ENCODE assay signal across 8 cellular contexts in the genomic region with DNA sequence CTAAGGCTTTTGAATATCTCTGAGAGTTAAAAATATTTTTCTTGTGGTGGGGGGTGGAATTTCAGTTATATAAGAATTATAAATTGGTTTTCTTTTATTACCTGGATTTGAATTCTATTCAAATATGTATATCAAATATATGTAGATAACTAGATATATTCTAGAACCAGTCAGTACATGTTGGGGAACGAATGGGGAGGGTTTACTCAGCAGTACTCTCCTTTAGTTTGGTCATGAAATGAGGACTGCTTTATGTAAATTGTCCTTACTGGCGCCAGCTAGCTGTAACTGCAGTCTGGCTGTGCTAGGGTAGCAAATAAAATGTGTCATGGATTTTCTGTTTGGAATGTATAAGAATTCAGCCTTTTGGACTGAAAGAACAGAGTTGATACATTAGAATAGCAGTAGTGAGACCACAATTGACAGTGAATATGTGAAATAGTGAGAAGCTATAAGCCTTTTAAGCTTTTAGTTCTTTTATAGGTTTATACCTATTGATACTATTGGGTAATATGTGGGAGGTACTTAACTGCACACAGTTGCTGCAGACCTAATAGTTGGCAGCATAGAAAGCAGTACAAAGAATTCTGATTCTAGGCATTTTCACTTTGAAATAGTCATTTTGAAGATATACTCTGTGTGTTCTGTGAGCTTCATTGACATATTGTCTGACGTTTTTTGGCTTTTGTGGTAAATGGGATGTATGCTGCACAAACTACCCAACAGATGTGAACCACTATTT. TPM values are rescaled to one million over a fixed set of nuclear protein-coding genes. Genes with fewer than 3 reads are reported as not detected.
A peak's percentile ranks its signal among the peaks of the same experiment; 100 is the strongest.
DNase-seq lines count a peak whose midpoint lies in the region; ATAC-seq, FAIRE-seq and TF ChIP-seq lines count a peak whose summit lies in the region.

No MANE protein-coding gene starts in this region.

- no peak overlapping the region for H3K18ac ChIP-seq in H1 (ENCODE audit: extremely low read depth, low read length)

- no peak overlapping the region for H2BK20ac ChIP-seq in H1 (ENCODE audit: low read length)

- no peak overlapping the region for H3K14ac ChIP-seq in H1 (ENCODE audit: insufficient read length)

- H4K20me1 ChIP-seq in H1 (replicated peaks in 1 of 2; ENCODE audit: control insufficient read depth in 1 of 2, insufficient read depth in 2 of 2, low read length in 2 of 2) = peaks cover 3 to 5% of the 10 kb centered on the region in 2 experiments

- POLR2A ChIA-PET in H1 (lab: Charles Lee; ENCODE audit: partially characterized antibody) = interaction anchor here (0.7 to 1.9 kb wide), 3 partner anchors 10 to 136 kb away, joined by 6 to 15 read pairs (median 12); a partner anchor contains a TSS

- H2AK5ac ChIP-seq in H1 (ENCODE audit: low read depth, low read length) = no peak overlapping the region

- H3K4ac ChIP-seq in H1 (replicated peaks; ENCODE audit: insufficient read length, low read depth, low read length) = no peak overlapping the region

- FAIRE-seq in H1 (lab: Jason Lieb, UNC) (peak; percentile 78), urothelium cell line (lab: Jason Lieb, UNC) (no peak)

- CTCF ChIA-PET in H1 (lab: Charles Lee; ENCODE audit: partially characterized antibody) = interaction anchor here (0.8 to 2.2 kb wide), 12 partner anchors 10 to 156 kb away, joined by 3 to 13 read pairs (median 4); no protein-coding TSS in a partner anchor

- no peaks in the 10 kb centered on the region for H3K79me1 ChIP-seq in H1 (ENCODE audit: low read depth, low read length)

- H3K23me2 ChIP-seq in H1 (ENCODE audit: low read depth, low read length) = no peaks in the 10 kb centered on the region

- no peak overlapping the region for H4K8ac ChIP-seq in H1 (ENCODE audit: extremely low read depth, insufficient read depth, low read length)

- no peak overlapping the region for H2BK12ac ChIP-seq in H1 (ENCODE audit: low read depth, low read length)

- H3K36me3 ChIP-seq in H1 (ENCODE audit: control insufficient read depth in 2 of 4, insufficient read depth in 4 of 4, low read length in 3 of 4) (no peaks in the 10 kb centered on the region; a peak in 1 of 8 replicates), mucosa of descending colon (ENCODE audit: low read depth) (no peaks in the 10 kb centered on the region)

- no peak overlapping the region for H3K27ac ChIP-seq in H1 (ENCODE audit: low read depth, low read length)

- TF ChIP-seq EP300 in H1 (IDR thresholded peaks at IDR 0.05; ENCODE audit: borderline replicate concordance in 1 of 2, low read depth in 2 of 2, low read length in 2 of 2) = peak in 1 of 2 experiments; percentile 21; a peak in 1 of 3 replicates

- no peak overlapping the region for H3K23ac ChIP-seq in H1 (ENCODE audit: insufficient read length)

- no peak overlapping the region for H3K9ac ChIP-seq in H1 (replicated peaks in 1 of 4; ENCODE audit: extremely low read depth in 1 of 4, low read depth in 3 of 4, low read length in 3 of 4)

- TF ChIP-seq POLR2A in H1 (IDR thresholded peaks at IDR 0.05; ENCODE audit: control extremely low read depth in 1 of 2, low read depth in 2 of 2, low read length in 2 of 2) = no peak

- no peak overlapping the region for H2AFZ ChIP-seq in H1 (ENCODE audit: low read length)

- no peak for TF ChIP-seq RAD21 in H1 (IDR thresholded peaks at IDR 0.05 in 1 of 2, conservative IDR thresholded peaks at IDR 0.05 in 1 of 2; ENCODE audit: low read depth in 2 of 2, low read length in 2 of 2)

- no peak overlapping the region for H2BK5ac ChIP-seq in H1 (ENCODE audit: low read depth, low read length)

- H2BK120ac ChIP-seq in H1 (replicated peaks; ENCODE audit: low read depth, low read length) = no peak overlapping the region

- peaks cover 19 to 99% of the 10 kb centered on the region in 2 experiments; a peak in 3 of 4 replicates for H3K79me2 ChIP-seq in H1 (ENCODE audit: control insufficient read depth in 1 of 2, insufficient read depth in 2 of 2, low read length in 2 of 2)

- H3K9me3 ChIP-seq in H1 (ENCODE audit: insufficient read depth in 2 of 2, low read depth in 1 of 2, low read length in 1 of 2) (no peaks in the 10 kb centered on the region; a peak in 1 of 4 replicates), mucosa of descending colon (no peaks in the 10 kb centered on the region)

- intact Hi-C loops in mucosa of descending colon (cut with DNase I, micrococcal nuclease) = no loop called here

- ATAC-seq in HG02610 (IDR thresholded peaks at IDR 0.05; ENCODE audit: unreplicated experiment) (peak; percentile 72), mucosa of descending colon (peak; percentile 91)

- no peak overlapping the region for H4K91ac ChIP-seq in H1 (replicated peaks; ENCODE audit: insufficient read length, low read length)

- H3K27me3 ChIP-seq in H1 (replicated peaks in 1 of 4; ENCODE audit: control insufficient read depth in 3 of 4, extremely low read depth in 1 of 4, insufficient read depth in 3 of 4, low read length in 3 of 4) = no peaks in the 10 kb centered on the region

- peak overlapping the region in 1 of 4 experiments; percentile 25; a peak in 1 of 8 replicates for H3K4me3 ChIP-seq in H1 (ENCODE audit: extremely low read depth in 1 of 4, insufficient read depth in 2 of 4, low read depth in 3 of 4, low read length in 4 of 4)
- no peak overlapping the region for H3K4me3 ChIP-seq in mucosa of descending colon

- no peak overlapping the region for H4K5ac ChIP-seq in H1 (ENCODE audit: insufficient read length, low read depth, low read length)

- peak; percentile 93 for DNase-seq in ACHN
- peak; percentile 47 for DNase-seq in MV-4-11 (lab: John Stamatoyannopoulos, UW)
- peak; percentile 34 for DNase-seq in T follicular helper cell (ENCODE audit: low read depth)
- DNase-seq in H1 (ENCODE audit: low read depth in 1 of 2, low spot score in 2 of 2) = no peak
- DNase-seq in mucosa of descending colon = peak in 1 of 3 donors; percentile 46
- DNase-seq in urothelium cell line (ENCODE audit: low spot score) = peak; percentile 44

- in situ Hi-C loops in ACHN (cut with HindIII; ENCODE audit: low pct_ligation_motif_present, low pct_unique_long_range_greater_than_20kb, low sequenced_read_pairs) = no loop called here

- WGBS in H1 (ENCODE audit: extremely low coverage in 1 of 2, insufficient coverage in 1 of 2, insufficient read length in 1 of 2, insufficient replicate concordance in 2 of 2, low coverage in 1 of 2, low lambda C conversion rate in 2 of 2, missing lambda C conversion rate in 1 of 2), 2 experiments = 17% methylated on average over 3 of the region's 3 CpGs; no CpG with 5 or more reads in 1 of the 2 experiments

- H3K56ac ChIP-seq in H1 (replicated peaks; ENCODE audit: insufficient read length, low read depth, low read length) = no peak overlapping the region

- H2BK15ac ChIP-seq in H1 (ENCODE audit: low read length) = no peak overlapping the region

- H3K4me1 ChIP-seq in H1 (replicated peaks in 1 of 4; ENCODE audit: control insufficient read depth in 3 of 4, insufficient read depth in 4 of 4, low read length in 3 of 4) (peaks cover 0 to 35% (median 4%) of the 10 kb centered on the region in 4 experiments; a peak in 4 of 7 replicates), mucosa of descending colon (ENCODE audit: low read depth) (peaks cover 9% of the 10 kb centered on the region)

- TF ChIP-seq CTCF in GM12873 (IDR thresholded peaks at IDR 0.05; ENCODE audit: insufficient read depth, low read depth, low read length, missing control alignments) = peak; percentile 5
- no peak for TF ChIP-seq CTCF in H1 (IDR thresholded peaks at IDR 0.05; ENCODE audit: control extremely low read depth in 1 of 3, insufficient read depth in 1 of 3, low read depth in 1 of 3, low read length in 3 of 3)
- TF ChIP-seq CTCF in mucosa of descending colon (IDR thresholded peaks at IDR 0.05) = no peak

- H3K4me2 ChIP-seq in H1 (ENCODE audit: insufficient read depth in 1 of 2, low read depth in 2 of 2, low read length in 2 of 2) = peak overlapping the region; percentile 14 to 16; a peak in 1 of 4 replicates

TF ChIP-seq in H1, 55 proteins besides CTCF, POLR2A, EP300 and RAD21:
- TF ChIP-seq, protein P1, sequence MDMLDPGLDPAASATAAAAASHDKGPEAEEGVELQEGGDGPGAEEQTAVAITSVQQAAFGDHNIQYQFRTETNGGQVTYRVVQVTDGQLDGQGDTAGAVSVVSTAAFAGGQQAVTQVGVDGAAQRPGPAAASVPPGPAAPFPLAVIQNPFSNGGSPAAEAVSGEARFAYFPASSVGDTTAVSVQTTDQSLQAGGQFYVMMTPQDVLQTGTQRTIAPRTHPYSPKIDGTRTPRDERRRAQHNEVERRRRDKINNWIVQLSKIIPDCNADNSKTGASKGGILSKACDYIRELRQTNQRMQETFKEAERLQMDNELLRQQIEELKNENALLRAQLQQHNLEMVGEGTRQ (IDR thresholded peaks at IDR 0.05; ENCODE audit: low read length) = no peak
- no peak for TF ChIP-seq HDAC6 (IDR thresholded peaks at IDR 0.05; ENCODE audit: low read depth, low read length)
- TF ChIP-seq, protein P2, sequence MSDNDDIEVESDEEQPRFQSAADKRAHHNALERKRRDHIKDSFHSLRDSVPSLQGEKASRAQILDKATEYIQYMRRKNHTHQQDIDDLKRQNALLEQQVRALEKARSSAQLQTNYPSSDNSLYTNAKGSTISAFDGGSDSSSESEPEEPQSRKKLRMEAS (IDR thresholded peaks at IDR 0.05) = no peak
- TF ChIP-seq CEBPB (IDR thresholded peaks at IDR 0.05; ENCODE audit: low read depth, low read length) = 0 out of 2 replicates have a peak, but pooled peaks have one; percentile 28
- peak; percentile 49; the same call in 1 of the 2 replicates for TF ChIP-seq BACH1 (IDR thresholded peaks at IDR 0.05; ENCODE audit: low read length)
- no peak for TF ChIP-seq SIX5 (IDR thresholded peaks at IDR 0.05; ENCODE audit: low read depth, low read length)
- TF ChIP-seq TEAD4 (IDR thresholded peaks at IDR 0.05; ENCODE audit: low read depth, low read length) = 0 out of 2 replicates have a peak, but pooled peaks have one; percentile 17
- 0 out of 2 replicates have a peak, but pooled peaks have one; percentile 54 for TF ChIP-seq POU5F1 (IDR thresholded peaks at IDR 0.05; ENCODE audit: low read depth, low read length)
- TF ChIP-seq SP1 (IDR thresholded peaks at IDR 0.05; ENCODE audit: low read depth, low read length) = peak; percentile 95

RNA-seq across cellular contexts. Expression of a gene that starts 29.0 kb away (rescaled TPM):
- 148 and 149 TPM in 2 replicates for total RNA-seq in H1 (2021; fragmentation: NEBNext Ultra II Directional; extraction: Animal tissue kit (Norgen Biotek cat#: 25700))
- 34.2 and 47.1 TPM in 2 replicates for polyA plus RNA-seq in H1 (2011; rRNA removed)
- 30.2 TPM for polyA plus RNA-seq in H1 (2011; cell fraction: cytosol; rRNA removed)
- polyA plus RNA-seq in H1 (2011; cell fraction: nucleus; rRNA removed) = 58.7 TPM
- 30.0 to 46.2 TPM (median 35.6 TPM) in 4 replicates for polyA plus RNA-seq in H1 (2012, experiment 1 of 2)
- 1.7 TPM for polyA plus RNA-seq in H1 (2012, experiment 2 of 2)
- polyA plus RNA-seq in H1 (2013, experiment 1 of 2) = 38.2 TPM
- 37.4 TPM for polyA plus RNA-seq in H1 (2013, experiment 2 of 2)
- 118 and 132 TPM in 2 replicates for polyA minus RNA-seq in H1 (2011; rRNA and poly(A)+ RNA removed)
- 81.7 TPM for polyA minus RNA-seq in H1 (2011; cell fraction: cytosol; rRNA and poly(A)+ RNA removed)
- polyA minus RNA-seq in H1 (2011; cell fraction: nucleus; rRNA and poly(A)+ RNA removed) = 149 TPM
- total RNA-seq in mucosa of descending colon = 10 to 100 TPM; 40.3 to 84.1 (median 63.2) TPM

Comparison
In these comparisons a context has a peak if more than half of its experiments do, and no peak if none do; other contexts are left out.
1. DNase-seq: peak in ACHN (single experiment), MV-4-11 (single experiment), T follicular helper cell (single experiment) and urothelium cell line (single experiment); none in H1 (0 of 2).